ENCODE assay signal across 10 cellular contexts in the genomic region with DNA sequence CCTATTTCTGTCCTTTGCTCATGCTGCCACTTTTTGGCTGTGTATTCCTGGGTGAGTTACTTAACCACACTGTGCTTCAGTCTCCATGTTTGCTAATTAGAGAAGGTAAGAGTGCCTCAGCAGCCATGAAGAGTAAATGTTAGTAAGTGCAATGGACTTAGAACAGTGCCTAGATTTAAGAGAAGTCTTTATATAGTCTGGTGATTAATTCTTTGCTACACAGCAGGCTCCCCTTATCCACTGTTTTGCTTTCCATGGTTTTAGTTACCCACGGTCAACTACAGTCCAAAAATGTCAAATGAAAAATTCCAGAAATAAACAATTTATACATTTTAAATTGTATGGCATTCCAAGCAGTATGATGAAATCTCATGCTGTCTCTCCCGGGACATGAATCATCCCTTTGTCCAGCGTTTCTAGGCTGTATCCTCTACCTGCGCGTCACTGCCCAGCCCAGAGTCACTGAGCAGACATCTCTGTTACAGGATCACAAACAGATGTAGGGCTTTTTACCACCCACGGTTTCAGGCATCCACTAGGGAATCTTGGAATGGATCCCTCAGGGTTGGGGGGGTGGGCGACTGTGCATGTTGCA.
DNase-seq lines count a peak whose midpoint lies in the region; ATAC-seq and TF ChIP-seq lines count a peak whose summit lies in the region.
"Had no signal": no experiment of that assay in that cellular context is flagged by ENCODE, and none has a peak within 500 bp of the region (broad histone marks: within the 10 kb centered on the region; RNA-seq: fewer than 3 reads in every experiment).

No MANE protein-coding gene starts in this region.

- H3K9me3 Mint-ChIP-seq in CD8-positive, alpha-beta T cell, result no peaks in the 10 kb centered on the region

- H3K27ac ChIP-seq in CD8-positive, alpha-beta T cell (ENCODE audit: low read depth, low read length), result no peak overlapping the region
- H3K27ac ChIP-seq in stomach (no peak overlapping the region), prostate gland (no peak overlapping the region)
- H3K27ac ChIP-seq: body of pancreas, testis had no signal

- POLR2A ChIA-PET in CD8-positive, alpha-beta T cell (lab: Charles Lee), result no interaction called here

- CTCF ChIA-PET in CD8-positive, alpha-beta T cell (lab: Charles Lee), result interaction anchor here (0.7 kb wide), 1 partner anchor 10 kb away, joined by 3 read pairs; no protein-coding TSS in a partner anchor

- no peaks in the 10 kb centered on the region for H3K4me1 Mint-ChIP-seq in CD8-positive, alpha-beta T cell (ENCODE audit: low read depth)

- WGBS in stomach, 5 donors, result 62 to 83% (median 75%) methylated on average over 7 of the region's 7 CpGs
- 41% methylated on average over 7 of the region's 7 CpGs for WGBS in prostate gland

- no peaks in the 10 kb centered on the region for H3K27me3 Mint-ChIP-seq in CD8-positive, alpha-beta T cell (ENCODE audit: low read depth)

- H3K4me1 ChIP-seq in CD8-positive, alpha-beta T cell (ENCODE audit: insufficient read depth, low read length), result no peaks in the 10 kb centered on the region
- H3K4me1 ChIP-seq in stomach (peaks cover 0 to 8% (median 0%) of the 10 kb centered on the region in 4 donors), prostate gland (replicated peaks) (no peaks in the 10 kb centered on the region)
- H3K4me1 ChIP-seq: body of pancreas, testis had no signal

- TF ChIP-seq CTCF in CD8-positive, alpha-beta T cell (IDR thresholded peaks at IDR 0.05), result no peak
- TF ChIP-seq CTCF in stomach (IDR thresholded peaks at IDR 0.05) (no peak), prostate gland (IDR thresholded peaks at IDR 0.05) (no peak)

- no peaks in the 10 kb centered on the region for H3K27me3 ChIP-seq in CD8-positive, alpha-beta T cell (ENCODE audit: insufficient read depth, low read length)
- no peaks in the 10 kb centered on the region for H3K27me3 ChIP-seq in stomach
- no peaks in the 10 kb centered on the region for H3K27me3 ChIP-seq in prostate gland (replicated peaks; ENCODE audit: insufficient read depth)
- H3K27me3 ChIP-seq: body of pancreas, testis had no signal

- H3K36me3 Mint-ChIP-seq in CD8-positive, alpha-beta T cell, result no peaks in the 10 kb centered on the region

- no peak overlapping the region for H3K4me3 Mint-ChIP-seq in CD8-positive, alpha-beta T cell

- intact Hi-C loops in CD8-positive, alpha-beta T cell (cut with DNase I, micrococcal nuclease), result no loop called here
- intact Hi-C loops in stomach (cut with DNase I; ENCODE audit: low total_unique reads) (no loop called here), prostate gland (cut with DNase I) (no loop called here)

- DNase-seq in A172 (ENCODE audit: low spot score), result peak; percentile 87
- DNase-seq in HuH-7.5 (ENCODE audit: low spot score), result peak; percentile 23
- peak; percentile 88 for DNase-seq in brain pericyte (ENCODE audit: low read depth, low spot score)
- DNase-seq in kidney glomerular epithelial cell (lab: John Stamatoyannopoulos, UW), result peak; percentile 93
- DNase-seq in ureter (ENCODE audit: low spot score), result no peak
- no peak for DNase-seq in CD8-positive, alpha-beta T cell
- DNase-seq in stomach, result no peak
- no peak for DNase-seq in prostate gland (ENCODE audit: low spot score)
- DNase-seq: body of pancreas, testis had no signal

- TF ChIP-seq POLR2A in stomach (IDR thresholded peaks at IDR 0.05) (no peak), prostate gland (IDR thresholded peaks at IDR 0.05) (no peak)

- TF ChIP-seq EP300 in stomach (IDR thresholded peaks at IDR 0.05), result no peak

- ATAC-seq in CD8-positive, alpha-beta T cell, result no peak
- ATAC-seq: body of pancreas had no signal

- no peaks in the 10 kb centered on the region for H3K36me3 ChIP-seq in CD8-positive, alpha-beta T cell (ENCODE audit: insufficient read depth, low read length)
- H3K36me3 ChIP-seq in stomach (peaks cover 0 to 17% (median 11%) of the 10 kb centered on the region in 4 donors), prostate gland (no peaks in the 10 kb centered on the region)

- no peaks in the 10 kb centered on the region for H3K9me3 ChIP-seq in CD8-positive, alpha-beta T cell (ENCODE audit: low read length)
- H3K9me3 ChIP-seq in stomach (no peaks in the 10 kb centered on the region), prostate gland (no peaks in the 10 kb centered on the region)
- H3K9me3 ChIP-seq: body of pancreas, testis had no signal

- no peak overlapping the region for H3K27ac Mint-ChIP-seq in CD8-positive, alpha-beta T cell

- no peak overlapping the region for H3K4me3 ChIP-seq in CD8-positive, alpha-beta T cell (ENCODE audit: low read depth, low read length)
- H3K4me3 ChIP-seq in stomach, result no peak overlapping the region
- no peak overlapping the region for H3K4me3 ChIP-seq in prostate gland
- H3K4me3 ChIP-seq: body of pancreas, testis had no signal

Comparison
In these comparisons a context has a peak if more than half of its experiments do, and no peak if none do; other contexts are left out.
1. DNase-seq: peak in A172 (single experiment), HuH-7.5 (single experiment), brain pericyte (single experiment) and kidney glomerular epithelial cell (single experiment); none in ureter (single experiment), CD8-positive, alpha-beta T cell (0 of 7), stomach (single experiment) and prostate gland (single experiment).